In genomic region chr17:42166196-42166763, GRCh38 we compare ENCODE assay signal across 1 cellular context.
TF ChIP-seq lines count a peak whose summit lies in the region.

No MANE protein-coding gene starts in this region.

TF ChIP-seq in HepG2, 621 proteins besides CTCF, POLR2A, EP300 and RAD21:
- TF ChIP-seq SNAPC5 (CRISPR knock-in tag; IDR thresholded peaks at IDR 0.05; ENCODE audit: borderline replicate concordance): no peak
- TF ChIP-seq MTF2 (CRISPR knock-in tag; IDR thresholded peaks at IDR 0.05; ENCODE audit: borderline replicate concordance): no peak
- no peak for TF ChIP-seq TARDBP (CRISPR knock-in tag; IDR thresholded peaks at IDR 0.05)
- TF ChIP-seq ZNF616 (CRISPR knock-in tag; IDR thresholded peaks at IDR 0.05; ENCODE audit: low read depth): no peak
- TF ChIP-seq ZNF672 (CRISPR knock-in tag; IDR thresholded peaks at IDR 0.05): peak; percentile 93
